In the genomic region with DNA sequence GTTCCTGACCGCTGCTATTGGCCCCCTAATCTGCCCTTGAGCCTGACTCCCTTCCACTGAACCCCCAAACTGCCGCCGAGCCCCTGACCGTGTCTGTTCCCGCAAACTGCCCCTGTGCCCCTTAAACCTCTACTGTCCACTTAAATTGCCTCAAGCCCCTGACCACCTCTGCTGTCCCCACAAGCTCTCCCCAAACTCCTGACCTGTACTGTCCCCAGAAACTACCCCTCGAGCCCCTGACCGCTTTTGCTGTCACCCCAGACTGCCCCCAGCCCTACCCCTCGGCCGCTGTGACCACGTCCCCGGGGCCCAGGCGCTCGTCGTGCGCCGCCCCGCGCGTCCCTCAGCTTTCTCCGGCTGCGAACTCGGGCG, we compare ENCODE assay signal across 8 cellular contexts. TPM values are rescaled to one million over a fixed set of nuclear protein-coding genes. Genes with fewer than 3 reads are reported as not detected.
DNase-seq lines count a peak whose midpoint lies in the region; ATAC-seq and TF ChIP-seq lines count a peak whose summit lies in the region.

No MANE protein-coding gene starts in this region.

- no peak for TF ChIP-seq EP300 in sigmoid colon (IDR thresholded peaks at IDR 0.05)

- DNase-seq in SK-N-MC (ENCODE audit: low read depth, low spot score) (no peak), fibroblast of the aortic adventitia (ENCODE audit: low read depth) (no peak), sigmoid colon (no peak), NCI-H524 treated with DMSO at 0.1 percent for 48 hours (lab: John Stamatoyannopoulos, UW) (no peak), NCI-H446 treated with DMSO at 0.1 percent for 48 hours (lab: John Stamatoyannopoulos, UW) (no peak)
- no peak for DNase-seq in stimulated activated CD4-positive, alpha-beta T cell treated with anti-CD3 and anti-CD28 coated beads, Interleukin-2, amount 100 ng/mL, for 24 hours

- no peak for TF ChIP-seq POLR2A in sigmoid colon (IDR thresholded peaks at IDR 0.05)

- intact Hi-C loops in sigmoid colon (cut with DNase I), result loop anchor here (5.0 kb wide), 1 partner anchor 42 kb away; the partner anchor contains the start of gene ZNF57

- H3K9ac ChIP-seq in SK-N-MC (ENCODE audit: insufficient read length), result peak overlapping the region; percentile 87

- H3K4me1 ChIP-seq in sigmoid colon, result peaks cover 0 to 23% (median 16%) of the 10 kb centered on the region in 4 donors

- ATAC-seq in GM18861 (IDR thresholded peaks at IDR 0.05; ENCODE audit: unreplicated experiment) (peak; percentile 11), GM18519 (IDR thresholded peaks at IDR 0.05; ENCODE audit: low FRiP score, unreplicated experiment) (no peak)

- H3K4me3 ChIP-seq in SK-N-MC, result peak overlapping the region; percentile 95
- peak overlapping the region; percentile 87 for H3K4me3 ChIP-seq in fibroblast of the aortic adventitia (ENCODE audit: low read depth, low read length)
- H3K4me3 ChIP-seq in sigmoid colon, result peak overlapping the region; percentile 58 to 99 (median 86)

- TF ChIP-seq CTCF in fibroblast of the aortic adventitia (IDR thresholded peaks at IDR 0.05; ENCODE audit: insufficient read depth, low read length) (no peak), sigmoid colon (IDR thresholded peaks at IDR 0.05) (no peak)

- H3K9me3 ChIP-seq in SK-N-MC (ENCODE audit: low read depth, low read length) (no peaks in the 10 kb centered on the region), sigmoid colon (no peaks in the 10 kb centered on the region)

- H3K27ac ChIP-seq in SK-N-MC (no peak overlapping the region), sigmoid colon (peak overlapping the region; percentile 86 to 98 (median 96))

- 1 to 3% methylated on average over 23 of the region's 23 CpGs for WGBS in sigmoid colon, 2 donors

- peaks cover 4% of the 10 kb centered on the region for H3K36me3 ChIP-seq in SK-N-MC (ENCODE audit: insufficient read depth, low read length)
- peaks cover 0 to 4% (median 0%) of the 10 kb centered on the region in 4 donors for H3K36me3 ChIP-seq in sigmoid colon

- H3K27me3 ChIP-seq in sigmoid colon, result no peaks in the 10 kb centered on the region

RNA-seq across cellular contexts. Expression of gene ZNF77, which starts 0.4 kb away (rescaled TPM):
- total RNA-seq in fibroblast of the aortic adventitia (ENCODE audit: low replicate concordance), result 5.5 and 7.8 TPM in 2 replicates
- total RNA-seq in sigmoid colon, result 1 to 10 TPM; 3.4 to 8.2 (median 5.3) TPM
- 1 to 10 TPM; 1.8 to 2.7 (median 2.1) TPM for polyA plus RNA-seq in sigmoid colon

RNA-seq across cellular contexts. Expression of gene TLE6, which starts 33.0 kb away (rescaled TPM):
- total RNA-seq in fibroblast of the aortic adventitia (ENCODE audit: low replicate concordance), result 0.18 TPM in 1 of 2 replicates, not detected in the other
- total RNA-seq in sigmoid colon, result under 1 TPM in 3 of 4 donors, not detected in 1; 0.71 to 0.99 (median 0.81) TPM
- polyA plus RNA-seq in sigmoid colon, result 1 to 10 TPM; 1.8 to 7.2 (median 3.0) TPM

RNA-seq across cellular contexts. Expression of gene ZNF57, which starts 43.7 kb away (rescaled TPM):
- total RNA-seq in fibroblast of the aortic adventitia (ENCODE audit: low replicate concordance) (3.4 and 4.8 TPM in 2 replicates), sigmoid colon (1 to 10 TPM; 1.4 to 6.1 (median 1.9) TPM)
- 10 to 100 TPM in 2 of 3 donors, 1 to 10 TPM in 1; 7.1 to 16.8 (median 12.9) TPM for polyA plus RNA-seq in sigmoid colon
